ENCODE assay signal across 8 cellular contexts in genomic region chr5:8457187-8458037, GRCh38.
DNase-seq lines count a peak whose midpoint lies in the region; ATAC-seq, FAIRE-seq and TF ChIP-seq lines count a peak whose summit lies in the region.

No MANE protein-coding gene starts in this region.

- WGBS in lung, 2 donors: 32 to 46% methylated on average over 74 of the region's 74 CpGs

- peak overlapping the region; percentile 51 for H3K27ac Mint-ChIP-seq in activated CD4-positive, alpha-beta memory T cell treated with anti-CD3 and anti-CD28 coated beads, Interleukin-2, amount 10 ng/mL, durations not matched to agents 7 days and 5 days

- no peaks in the 10 kb centered on the region for H3K36me3 Mint-ChIP-seq in activated CD4-positive, alpha-beta memory T cell treated with anti-CD3 and anti-CD28 coated beads, Interleukin-2, amount 10 ng/mL, durations not matched to agents 7 days and 5 days (ENCODE audit: low read depth)

- peaks cover 6% of the 10 kb centered on the region for H3K4me1 Mint-ChIP-seq in activated CD4-positive, alpha-beta memory T cell treated with anti-CD3 and anti-CD28 coated beads, Interleukin-2, amount 10 ng/mL, durations not matched to agents 7 days and 5 days

- no peaks in the 10 kb centered on the region for H3K9me3 ChIP-seq in duodenal mucosa (ENCODE audit: control insufficient read depth in 1 of 2, low read length in 2 of 2)
- H3K9me3 ChIP-seq in lung (ENCODE audit: control insufficient read depth in 2 of 2, insufficient read depth in 1 of 2, low read length in 1 of 2): no peaks in the 10 kb centered on the region

- peak overlapping the region; percentile 65 for H3K27ac ChIP-seq in duodenal mucosa (ENCODE audit: low read depth, low read length)
- peak overlapping the region; percentile 89 to 95 for H3K27ac ChIP-seq in lung (ENCODE audit: low read depth in 1 of 2, low read length in 1 of 2)

- H3K4me3 Mint-ChIP-seq in activated CD4-positive, alpha-beta memory T cell treated with anti-CD3 and anti-CD28 coated beads, Interleukin-2, amount 10 ng/mL, durations not matched to agents 7 days and 5 days: peak overlapping the region; percentile 72

- peak; percentile 100 for DNase-seq in NCI-H2081 (lab: John Stamatoyannopoulos, UW)
- peak; percentile 72 for DNase-seq in activated CD4-positive, alpha-beta memory T cell treated with anti-CD3 and anti-CD28 coated beads, Interleukin-2, amount 10 ng/mL, durations not matched to agents 7 days and 5 days
- peak; percentile 92 for DNase-seq in lung (ENCODE audit: low spot score)
- DNase-seq in stimulated activated CD8-positive, alpha-beta memory T cell treated with anti-CD3 and anti-CD28 coated beads, Interleukin-12 subunit alpha, Interleukin-12 subunit beta, amount 100 ng/mL, for 4 hours (ENCODE audit: low read depth): peak; percentile 69
- no peak for DNase-seq in NOMO-1 treated with DMSO at 0.1 percent for 48 hours (lab: John Stamatoyannopoulos, UW; ENCODE audit: unreplicated experiment)

- POLR2A ChIA-PET in activated CD4-positive, alpha-beta memory T cell treated with anti-CD3 and anti-CD28 coated beads, Interleukin-2, amount 10 ng/mL, durations not matched to agents 7 days and 5 days (lab: Charles Lee): no interaction called here

- peaks cover 2% of the 10 kb centered on the region for H3K27me3 Mint-ChIP-seq in activated CD4-positive, alpha-beta memory T cell treated with anti-CD3 and anti-CD28 coated beads, Interleukin-2, amount 10 ng/mL, durations not matched to agents 7 days and 5 days

- H3K9ac ChIP-seq in duodenal mucosa (ENCODE audit: low read depth in 1 of 2, low read length in 2 of 2): peak overlapping the region; percentile 35 to 72

- no peak for TF ChIP-seq CTCF in lung (IDR thresholded peaks at IDR 0.05; ENCODE audit: control extremely low read depth, extremely low read depth)

- CTCF ChIA-PET in activated CD4-positive, alpha-beta memory T cell treated with anti-CD3 and anti-CD28 coated beads, Interleukin-2, amount 10 ng/mL, durations not matched to agents 7 days and 5 days (lab: Charles Lee): no interaction called here

- H3K9me3 Mint-ChIP-seq in activated CD4-positive, alpha-beta memory T cell treated with anti-CD3 and anti-CD28 coated beads, Interleukin-2, amount 10 ng/mL, durations not matched to agents 7 days and 5 days: peaks cover 6% of the 10 kb centered on the region

- H3K4me1 ChIP-seq in duodenal mucosa (ENCODE audit: control insufficient read depth in 1 of 2, insufficient read depth in 2 of 2, low read length in 2 of 2) (peaks cover 0 to 15% of the 10 kb centered on the region in 2 donors), lung (ENCODE audit: control insufficient read depth in 2 of 2, insufficient read depth in 2 of 2, low read length in 2 of 2) (peaks cover 0 to 6% of the 10 kb centered on the region in 2 donors)

- peak overlapping the region; percentile 79 to 80 for H3K4me3 ChIP-seq in duodenal mucosa (ENCODE audit: low read depth in 1 of 2, low read length in 2 of 2)
- H3K4me3 ChIP-seq in lung: peak overlapping the region; percentile 82

- ATAC-seq in HG02678 (IDR thresholded peaks at IDR 0.05; ENCODE audit: unreplicated experiment) (peak; percentile 94), lung (ENCODE audit: insufficient read depth, low FRiP score) (peak; percentile 97)

- H3K36me3 ChIP-seq in duodenal mucosa (ENCODE audit: control insufficient read depth in 1 of 2, insufficient read depth in 2 of 2, low read length in 2 of 2) (no peaks in the 10 kb centered on the region), lung (ENCODE audit: control insufficient read depth in 2 of 2, insufficient read depth in 2 of 2, low read length in 2 of 2) (peaks cover 0 to 3% of the 10 kb centered on the region in 2 donors)

- no peaks in the 10 kb centered on the region for H3K27me3 ChIP-seq in duodenal mucosa (ENCODE audit: control insufficient read depth in 1 of 2, insufficient read depth in 2 of 2, low read length in 2 of 2)
- H3K27me3 ChIP-seq in lung (ENCODE audit: control insufficient read depth, insufficient read depth): no peaks in the 10 kb centered on the region

- peak; percentile 99 for FAIRE-seq in G401.6 (lab: Jason Lieb, UNC)
